ENCODE assay signal across 19 cellular contexts in the genomic region with DNA sequence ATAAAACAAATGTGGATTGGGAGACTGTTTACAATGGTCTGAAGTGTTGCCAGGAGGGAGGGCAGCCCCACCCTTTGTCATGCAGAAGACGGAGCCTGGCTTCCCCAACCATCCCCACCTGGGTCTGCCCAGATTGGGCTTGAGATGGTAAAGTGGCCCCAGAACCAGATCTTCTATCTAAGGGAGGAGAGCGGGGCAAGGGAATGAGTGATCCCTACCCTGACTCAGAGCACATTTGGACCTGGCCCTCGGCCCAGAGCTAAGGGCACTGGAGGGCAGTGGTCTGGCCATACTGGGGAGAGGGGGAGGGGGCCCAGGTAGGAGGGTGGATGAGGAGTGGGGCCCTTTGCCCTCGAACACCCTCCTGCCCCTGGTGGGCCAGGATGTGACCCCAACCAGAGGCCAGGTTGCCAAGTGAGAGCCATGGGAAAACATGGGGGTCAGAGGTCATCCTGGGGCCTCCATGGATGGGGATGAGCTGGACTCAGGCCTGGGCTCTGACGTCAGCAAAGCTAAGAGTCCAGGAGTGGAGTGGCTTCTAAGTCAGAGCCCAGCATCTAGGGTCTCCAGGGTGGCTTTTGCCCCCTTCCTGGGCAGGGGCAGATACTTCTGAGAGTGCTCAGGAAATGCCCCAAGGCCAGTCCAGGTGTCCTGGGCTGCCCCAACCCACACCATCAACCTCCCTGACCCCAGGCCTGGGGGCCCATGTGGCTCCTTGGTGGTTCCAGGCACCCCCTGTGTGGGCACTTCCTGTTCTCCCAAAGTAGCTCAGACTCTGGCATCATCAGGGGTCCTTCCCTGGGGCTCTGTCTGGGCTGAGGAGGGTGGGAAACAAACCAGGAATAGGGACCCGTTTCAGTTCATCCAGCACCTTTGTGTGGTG. TPM values are rescaled to one million over a fixed set of nuclear protein-coding genes. Genes with fewer than 3 reads are reported as not detected.
DNase-seq lines count a peak whose midpoint lies in the region; FAIRE-seq and TF ChIP-seq lines count a peak whose summit lies in the region.
"Had no signal": no experiment of that assay in that cellular context is flagged by ENCODE, and none has a peak within 500 bp of the region (broad histone marks: within the 10 kb centered on the region; RNA-seq: fewer than 3 reads in every experiment).

No MANE protein-coding gene starts in this region.

- H3K4me3 ChIP-seq in H1 (ENCODE audit: extremely low read depth in 1 of 4, insufficient read depth in 2 of 4, low read depth in 3 of 4, low read length in 4 of 4) (no peak overlapping the region), osteoblast (ENCODE audit: insufficient read depth, low read length) (no peak overlapping the region), vagina (no peak overlapping the region)
- H3K4me3 ChIP-seq: BLaER1 treated with 17β-estradiol and CSF1 and Interleukin-3, amounts not matched to agents 10 nM and 100 nM; PC-9; sigmoid colon; testis had no signal

- no peak overlapping the region for H3K14ac ChIP-seq in H1 (ENCODE audit: insufficient read length)

- H2AFZ ChIP-seq in H1 (ENCODE audit: low read length) (no peak overlapping the region), osteoblast (ENCODE audit: low read length) (no peak overlapping the region)
- H2AFZ ChIP-seq: PC-9 had no signal

- peak; percentile 23 for DNase-seq in HT-29 (ENCODE audit: low spot score)
- DNase-seq in H1 (ENCODE audit: low read depth in 1 of 2, low spot score in 2 of 2), result no peak
- DNase-seq in osteoblast (ENCODE audit: insufficient read length, low spot score, missing footprints), result peak; percentile 95
- DNase-seq in vagina (ENCODE audit: extremely low spot score in 2 of 2), result no peak
- DNase-seq in KBM-7, result no peak
- no peak for DNase-seq in activated CD4-positive, CD25-positive, alpha-beta regulatory T cell treated with anti-CD3 and anti-CD28 coated beads, Interleukin-2, amount 50 U/mL, for 72 hours
- DNase-seq: activated CD4-positive, alpha-beta T cell treated with anti-CD3 and anti-CD28 coated beads for 4 hours; activated T-cell treated with anti-CD3 and anti-CD28 coated beads, Interleukin-2, amount 50 U/mL, for 48 hours; amygdala; dermis blood vessel endothelial cell; immature natural killer cell; NCI-H1105 treated with DMSO at 0.1 percent for 48 hours; NCI-H510A; PC-9; sigmoid colon; T-helper 1 cell; testis had no signal

- no peaks in the 10 kb centered on the region; the same call in 1 of the 2 replicates for H3K23me2 ChIP-seq in H1 (ENCODE audit: low read depth, low read length)

- peak overlapping the region; percentile 81 for H2BK15ac ChIP-seq in H1 (ENCODE audit: low read length)

- peak overlapping the region in 1 of 2 experiments; percentile 45; a peak in 3 of 4 replicates for H3K4me2 ChIP-seq in H1 (ENCODE audit: insufficient read depth in 1 of 2, low read depth in 2 of 2, low read length in 2 of 2)
- H3K4me2 ChIP-seq in osteoblast (ENCODE audit: insufficient read depth, low read length), result no peak overlapping the region
- H3K4me2 ChIP-seq: PC-9 had no signal

- H3K9ac ChIP-seq in H1 (replicated peaks in 1 of 4; ENCODE audit: extremely low read depth in 1 of 4, low read depth in 3 of 4, low read length in 3 of 4), result no peak overlapping the region
- H3K9ac ChIP-seq: BLaER1 treated with 17β-estradiol and CSF1 and Interleukin-3, amounts not matched to agents 10 nM and 100 nM had no signal

- TF ChIP-seq EP300 in H1 (IDR thresholded peaks at IDR 0.05; ENCODE audit: borderline replicate concordance in 1 of 2, low read depth in 2 of 2, low read length in 2 of 2), result peak in 1 of 2 experiments; percentile 64; a peak in 1 of 3 replicates

- H3K79me2 ChIP-seq in H1 (ENCODE audit: control insufficient read depth in 1 of 2, insufficient read depth in 2 of 2, low read length in 2 of 2) (no peaks in the 10 kb centered on the region), osteoblast (ENCODE audit: insufficient read depth, low read length) (no peaks in the 10 kb centered on the region)

- WGBS in H1 (ENCODE audit: extremely low coverage in 1 of 2, insufficient coverage in 1 of 2, insufficient read length in 1 of 2, insufficient replicate concordance in 2 of 2, low coverage in 1 of 2, low lambda C conversion rate in 2 of 2, missing lambda C conversion rate in 1 of 2), 2 experiments, result 67% methylated on average over 6 of the region's 6 CpGs; no CpG with 5 or more reads in 1 of the 2 experiments

- no peak for TF ChIP-seq RAD21 in H1 (IDR thresholded peaks at IDR 0.05 in 1 of 2, conservative IDR thresholded peaks at IDR 0.05 in 1 of 2; ENCODE audit: low read depth in 2 of 2, low read length in 2 of 2)

- H3K4ac ChIP-seq in H1 (replicated peaks; ENCODE audit: insufficient read length, low read depth, low read length), result peak overlapping the region; percentile 71

- in situ Hi-C loops in KBM-7 (cut with MboI; ENCODE audit: low pct_unique_long_range_greater_than_20kb, low sequenced_read_pairs), result no loop called here

- TF ChIP-seq CTCF in H1 (IDR thresholded peaks at IDR 0.05; ENCODE audit: control extremely low read depth in 1 of 3, insufficient read depth in 1 of 3, low read depth in 1 of 3, low read length in 3 of 3) (no peak), osteoblast (IDR thresholded peaks at IDR 0.05; ENCODE audit: extremely low read depth, low read depth, low read length) (no peak), vagina (IDR thresholded peaks at IDR 0.05) (no peak)

- H2BK5ac ChIP-seq in H1 (ENCODE audit: low read depth, low read length), result peak overlapping the region; percentile 88; the same call in 1 of the 2 replicates

- no peaks in the 10 kb centered on the region for H3K9me3 ChIP-seq in H1 (ENCODE audit: insufficient read depth in 2 of 2, low read depth in 1 of 2, low read length in 1 of 2)
- H3K9me3 ChIP-seq in osteoblast (ENCODE audit: low read depth, low read length), result no peaks in the 10 kb centered on the region
- no peaks in the 10 kb centered on the region for H3K9me3 ChIP-seq in vagina
- H3K9me3 ChIP-seq: BLaER1 treated with 17β-estradiol and CSF1 and Interleukin-3, amounts not matched to agents 10 nM and 100 nM; sigmoid colon; testis had no signal

- no peak overlapping the region for H3K27ac ChIP-seq in H1 (ENCODE audit: low read depth, low read length)
- no peak overlapping the region for H3K27ac ChIP-seq in osteoblast (ENCODE audit: low read depth, low read length)
- H3K27ac ChIP-seq in vagina, result no peak overlapping the region
- H3K27ac ChIP-seq: BLaER1 treated with 17β-estradiol and CSF1 and Interleukin-3, amounts not matched to agents 10 nM and 100 nM; PC-9; sigmoid colon; testis had no signal

- H2BK20ac ChIP-seq in H1 (ENCODE audit: low read length), result peak overlapping the region; percentile 90; the same call in 1 of the 2 replicates

- peak overlapping the region; percentile 96 for H2BK12ac ChIP-seq in H1 (ENCODE audit: low read depth, low read length)

- H2BK120ac ChIP-seq in H1 (replicated peaks; ENCODE audit: low read depth, low read length), result peak overlapping the region; percentile 44

- H3K4me1 ChIP-seq in H1 (replicated peaks in 1 of 4; ENCODE audit: control insufficient read depth in 3 of 4, insufficient read depth in 4 of 4, low read length in 3 of 4) (peaks cover 10 to 34% (median 22%) of the 10 kb centered on the region in 4 experiments), osteoblast (ENCODE audit: insufficient read depth, low read length) (peaks cover 5% of the 10 kb centered on the region), vagina (no peaks in the 10 kb centered on the region)
- H3K4me1 ChIP-seq: testis had no signal

- H4K20me1 ChIP-seq in H1 (replicated peaks in 1 of 2; ENCODE audit: control insufficient read depth in 1 of 2, insufficient read depth in 2 of 2, low read length in 2 of 2), result no peaks in the 10 kb centered on the region
- H4K20me1 ChIP-seq in osteoblast (ENCODE audit: insufficient read depth, low read length), result no peaks in the 10 kb centered on the region
- H4K20me1 ChIP-seq: BLaER1 treated with 17β-estradiol and CSF1 and Interleukin-3, amounts not matched to agents 10 nM and 100 nM had no signal

- H3K79me1 ChIP-seq in H1 (ENCODE audit: low read depth, low read length), result no peaks in the 10 kb centered on the region

- FAIRE-seq in H1 (lab: Jason Lieb, UNC), result no peak

- POLR2A ChIA-PET in H1 (lab: Charles Lee; ENCODE audit: partially characterized antibody), result interaction anchor here (0.8 to 5.7 kb wide), 10 partner anchors 8 to 45 kb away, joined by 3 to 27 read pairs (median 4); a partner anchor contains a TSS

- intact Hi-C loops in vagina (cut with DNase I), result no loop called here

- H3K18ac ChIP-seq in H1 (ENCODE audit: extremely low read depth, low read length), result peak overlapping the region; percentile 93; the same call in 1 of the 2 replicates

- H3K56ac ChIP-seq in H1 (replicated peaks; ENCODE audit: insufficient read length, low read depth, low read length), result no peak overlapping the region

- no peaks in the 10 kb centered on the region for H3K36me3 ChIP-seq in H1 (ENCODE audit: control insufficient read depth in 2 of 4, insufficient read depth in 4 of 4, low read length in 3 of 4)
- H3K36me3 ChIP-seq in osteoblast (ENCODE audit: insufficient read depth, low read length), result no peaks in the 10 kb centered on the region
- H3K36me3 ChIP-seq in vagina, result no peaks in the 10 kb centered on the region
- H3K36me3 ChIP-seq: BLaER1 treated with 17β-estradiol and CSF1 and Interleukin-3, amounts not matched to agents 10 nM and 100 nM; sigmoid colon had no signal

- H3K27me3 ChIP-seq in H1 (replicated peaks in 1 of 4; ENCODE audit: control insufficient read depth in 3 of 4, extremely low read depth in 1 of 4, insufficient read depth in 3 of 4, low read length in 3 of 4) (peaks cover 0 to 14% (median 6%) of the 10 kb centered on the region in 4 experiments; a peak in 4 of 7 replicates), osteoblast (ENCODE audit: insufficient read depth, low read length) (no peaks in the 10 kb centered on the region), vagina (no peaks in the 10 kb centered on the region)
- H3K27me3 ChIP-seq: sigmoid colon, testis had no signal

- peak overlapping the region; percentile 95 for H2AK5ac ChIP-seq in H1 (ENCODE audit: low read depth, low read length)

- no peak overlapping the region for H4K5ac ChIP-seq in H1 (ENCODE audit: insufficient read length, low read depth, low read length)

- CTCF ChIA-PET in H1 (lab: Charles Lee; ENCODE audit: partially characterized antibody), result interaction anchor here (0.6 to 21.3 kb wide), 7 partner anchors 8 to 118 kb away, joined by 3 to 406 read pairs (median 6); a partner anchor contains a TSS

- no peak overlapping the region for H3K23ac ChIP-seq in H1 (ENCODE audit: insufficient read length)

- H4K91ac ChIP-seq in H1 (replicated peaks; ENCODE audit: insufficient read length, low read length), result peak overlapping the region; percentile 95

- TF ChIP-seq POLR2A in H1 (IDR thresholded peaks at IDR 0.05; ENCODE audit: control extremely low read depth in 1 of 2, low read depth in 2 of 2, low read length in 2 of 2), result no peak
- TF ChIP-seq POLR2A in vagina (IDR thresholded peaks at IDR 0.05), result no peak

- no peak overlapping the region for H4K8ac ChIP-seq in H1 (ENCODE audit: extremely low read depth, insufficient read depth, low read length)

RNA-seq across cellular contexts. Expression of a gene that starts 1.6 kb away (rescaled TPM):
- 0.05 and 0.13 TPM in 2 replicates for total RNA-seq in HT-29 (2014; rRNA removed; shearing (Covaris generic))
- 8.4 and 11.7 TPM in 2 replicates for total RNA-seq in H1 (2021; fragmentation: NEBNext Ultra II Directional; extraction: Animal tissue kit (Norgen Biotek cat#: 25700))
- 4.5 and 7.3 TPM in 2 replicates for polyA plus RNA-seq in H1 (2011; rRNA removed)
- polyA plus RNA-seq in H1 (2011; cell fraction: cytosol; rRNA removed), result 7.1 TPM
- polyA plus RNA-seq in H1 (2011; cell fraction: nucleus; rRNA removed), result 8.4 TPM
- 1.8 to 3.5 TPM (median 3.1 TPM) in 4 replicates for polyA plus RNA-seq in H1 (2012, experiment 1 of 2)
- 3.5 TPM for polyA plus RNA-seq in H1 (2012, experiment 2 of 2)
- 112 TPM for polyA plus RNA-seq in H1 (2013, experiment 1 of 2)
- polyA plus RNA-seq in H1 (2013, experiment 2 of 2), result 131 TPM
- polyA minus RNA-seq in H1 (2011; rRNA and poly(A)+ RNA removed), result 0.66 and 1.3 TPM in 2 replicates
- polyA minus RNA-seq in H1 (2011; cell fraction: cytosol; rRNA and poly(A)+ RNA removed), result 3.0 TPM
- polyA minus RNA-seq in H1 (2011; cell fraction: nucleus; rRNA and poly(A)+ RNA removed), result 3.1 TPM
- under 0.01 TPM in 1 of 2 replicates, not detected in the other for total RNA-seq in osteoblast
- not detected for total RNA-seq in vagina
- total RNA-seq: dermis blood vessel endothelial cell, PC-9, sigmoid colon had no signal
- polyA plus RNA-seq: immature natural killer cell had no signal

RNA-seq across cellular contexts. Expression of a gene that starts 8.4 kb away (rescaled TPM):
- 88.9 and 98.3 TPM in 2 replicates for total RNA-seq in HT-29 (2014; rRNA removed; shearing (Covaris generic))
- total RNA-seq in H1 (2021; fragmentation: NEBNext Ultra II Directional; extraction: Animal tissue kit (Norgen Biotek cat#: 25700)), result 41.2 and 55.4 TPM in 2 replicates
- polyA plus RNA-seq in H1 (2011; rRNA removed), result 26.1 and 38.5 TPM in 2 replicates
- polyA plus RNA-seq in H1 (2011; cell fraction: cytosol; rRNA removed), result 28.6 TPM
- 210 TPM for polyA plus RNA-seq in H1 (2011; cell fraction: nucleus; rRNA removed)
- polyA plus RNA-seq in H1 (2012, experiment 1 of 2), result 25.5 to 31.0 TPM (median 28.0 TPM) in 4 replicates
- polyA plus RNA-seq in H1 (2012, experiment 2 of 2), result 17.4 TPM
- 90.4 TPM for polyA plus RNA-seq in H1 (2013, experiment 1 of 2)
- polyA plus RNA-seq in H1 (2013, experiment 2 of 2), result 88.5 TPM
- polyA minus RNA-seq in H1 (2011; rRNA and poly(A)+ RNA removed), result 42.6 and 57.5 TPM in 2 replicates
- polyA minus RNA-seq in H1 (2011; cell fraction: cytosol; rRNA and poly(A)+ RNA removed), result 21.2 TPM
- 70.6 TPM for polyA minus RNA-seq in H1 (2011; cell fraction: nucleus; rRNA and poly(A)+ RNA removed)
- total RNA-seq in osteoblast (23.2 and 31.5 TPM in 2 replicates), vagina (38.1 TPM)

RNA-seq across cellular contexts. Expression of a gene that starts 33.5 kb away (rescaled TPM):
- 60.6 and 67.4 TPM in 2 replicates for total RNA-seq in HT-29 (2014; rRNA removed; shearing (Covaris generic))
- 84.3 and 84.6 TPM in 2 replicates for total RNA-seq in H1 (2021; fragmentation: NEBNext Ultra II Directional; extraction: Animal tissue kit (Norgen Biotek cat#: 25700))
- 79.3 and 96.6 TPM in 2 replicates for polyA plus RNA-seq in H1 (2011; rRNA removed)
- 96.5 TPM for polyA plus RNA-seq in H1 (2011; cell fraction: cytosol; rRNA removed)
- 96.7 TPM for polyA plus RNA-seq in H1 (2011; cell fraction: nucleus; rRNA removed)
- 63.1 to 84.9 TPM (median 76.1 TPM) in 4 replicates for polyA plus RNA-seq in H1 (2012, experiment 1 of 2)
- 59.4 TPM for polyA plus RNA-seq in H1 (2012, experiment 2 of 2)
- 113 TPM for polyA plus RNA-seq in H1 (2013, experiment 1 of 2)
- 115 TPM for polyA plus RNA-seq in H1 (2013, experiment 2 of 2)
- 41.8 and 68.7 TPM in 2 replicates for polyA minus RNA-seq in H1 (2011; rRNA and poly(A)+ RNA removed)
- 22.0 TPM for polyA minus RNA-seq in H1 (2011; cell fraction: cytosol; rRNA and poly(A)+ RNA removed)
- 26.9 TPM for polyA minus RNA-seq in H1 (2011; cell fraction: nucleus; rRNA and poly(A)+ RNA removed)
- total RNA-seq in osteoblast, result 25.9 and 29.0 TPM in 2 replicates
- total RNA-seq in vagina, result 47.4 TPM

RNA-seq across cellular contexts. Expression of a gene that starts 50.4 kb away (rescaled TPM):
- not detected in 2 replicates for total RNA-seq in HT-29 (2014; rRNA removed; shearing (Covaris generic))
- 3.2 and 4.3 TPM in 2 replicates for total RNA-seq in H1 (2021; fragmentation: NEBNext Ultra II Directional; extraction: Animal tissue kit (Norgen Biotek cat#: 25700))
- 2.6 and 2.9 TPM in 2 replicates for polyA plus RNA-seq in H1 (2011; rRNA removed)
- 3.1 TPM for polyA plus RNA-seq in H1 (2011; cell fraction: cytosol; rRNA removed)
- polyA plus RNA-seq in H1 (2011; cell fraction: nucleus; rRNA removed), result 2.5 TPM
- 0.94 to 1.9 TPM (median 1.4 TPM) in 4 replicates for polyA plus RNA-seq in H1 (2012, experiment 1 of 2)
- 2.2 TPM for polyA plus RNA-seq in H1 (2012, experiment 2 of 2)
- 44.6 TPM for polyA plus RNA-seq in H1 (2013, experiment 1 of 2)
- polyA plus RNA-seq in H1 (2013, experiment 2 of 2), result 54.0 TPM
- polyA minus RNA-seq in H1 (2011; rRNA and poly(A)+ RNA removed), result 0.83 and 1.4 TPM in 2 replicates
- polyA minus RNA-seq in H1 (2011; cell fraction: cytosol; rRNA and poly(A)+ RNA removed), result 0.88 TPM
- 1.5 TPM for polyA minus RNA-seq in H1 (2011; cell fraction: nucleus; rRNA and poly(A)+ RNA removed)
- total RNA-seq in osteoblast (not detected in 2 replicates), vagina (2.7 TPM)
- total RNA-seq: H4, PC-9 had no signal
- polyA plus RNA-seq: immature natural killer cell had no signal

Comparison
In these comparisons a context has a peak if more than half of its experiments do, and no peak if none do; other contexts are left out.
1. DNase-seq: peak in HT-29 (single experiment) and osteoblast (single experiment); none in H1 (0 of 2), vagina (0 of 2), KBM-7 (single experiment) and activated CD4-positive, CD25-positive, alpha-beta regulatory T cell treated with anti-CD3 and anti-CD28 coated beads, Interleukin-2, amount 50 U/mL, for 72 hours (single experiment).